15 cellular contexts compared by ENCODE assay signal in the genomic region with DNA sequence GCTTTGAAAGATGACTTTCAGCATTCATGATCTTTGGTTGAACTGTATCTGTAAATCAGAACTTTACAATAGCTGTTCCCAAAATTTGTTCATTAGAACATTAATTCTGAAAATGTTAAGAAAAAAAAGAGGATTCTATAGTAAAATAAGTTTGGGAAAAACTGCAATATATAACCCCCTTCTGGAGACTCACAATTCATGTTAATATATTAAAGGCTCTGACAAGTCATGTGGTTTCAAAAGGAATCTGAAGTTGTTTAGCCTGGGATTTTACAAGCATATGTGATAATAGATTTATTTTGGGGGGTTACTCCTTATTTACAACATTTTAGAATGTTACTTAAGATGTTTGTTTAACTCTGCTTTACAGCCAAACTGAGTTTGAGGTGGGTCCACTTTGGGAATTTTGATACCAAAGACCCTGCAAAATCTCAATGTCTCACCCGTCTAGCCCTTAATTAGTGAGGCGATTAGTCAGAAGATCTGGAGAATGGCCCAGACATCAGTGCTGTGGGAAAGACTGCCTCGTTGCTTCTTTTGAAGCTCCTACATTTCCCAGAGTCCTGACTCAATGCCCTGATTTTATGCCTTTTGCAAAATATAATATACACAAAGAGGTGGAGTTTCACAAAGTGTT. TPM values are rescaled to one million over a fixed set of nuclear protein-coding genes. Genes with fewer than 3 reads are reported as not detected.
DNase-seq lines count a peak whose midpoint lies in the region; ATAC-seq, FAIRE-seq and TF ChIP-seq lines count a peak whose summit lies in the region.
"Had no signal": no experiment of that assay in that cellular context is flagged by ENCODE, and none has a peak within 500 bp of the region (broad histone marks: within the 10 kb centered on the region; RNA-seq: fewer than 3 reads in every experiment).

No MANE protein-coding gene starts in this region.

- no peaks in the 10 kb centered on the region for H3K36me3 ChIP-seq in GM23248 (ENCODE audit: low read depth)
- H3K36me3 ChIP-seq in astrocyte (ENCODE audit: insufficient read depth, low read length), result no peaks in the 10 kb centered on the region
- H3K36me3 ChIP-seq in transverse colon, result no peaks in the 10 kb centered on the region
- no peaks in the 10 kb centered on the region for H3K36me3 ChIP-seq in ovary
- H3K36me3 ChIP-seq: upper lobe of left lung had no signal

- H3K27ac Mint-ChIP-seq in astrocyte (ENCODE audit: unreplicated experiment), result peak overlapping the region; percentile 48
- H3K27ac Mint-ChIP-seq: activated naive CD8-positive, alpha-beta T cell treated with anti-CD3 and anti-CD28 coated beads for 36 hours; CD4-positive, alpha-beta T cell; T-cell had no signal

- intact Hi-C loops in transverse colon (cut with DNase I; ENCODE audit: low total_unique reads) (loop anchor here (10.0 kb wide), 1 partner anchor 467 kb away; no protein-coding TSS in a partner anchor), ovary (cut with DNase I) (loop anchor here (2.0 to 10.0 kb wide), 6 partner anchors 144 to 917 kb away; no protein-coding TSS in a partner anchor)

- H2AFZ ChIP-seq in GM23248 (no peak overlapping the region), astrocyte (ENCODE audit: low read depth, low read length) (no peak overlapping the region)

- no peak for TF ChIP-seq EP300 in transverse colon (IDR thresholded peaks at IDR 0.05; ENCODE audit: low read depth)
- TF ChIP-seq EP300 in ovary (IDR thresholded peaks at IDR 0.05), result no peak

- WGBS in GM23248 (ENCODE audit: low coverage in 1 of 2, low lambda C conversion rate in 2 of 2, missing lambda C conversion rate in 2 of 2), 2 experiments, result 0 to 4% methylated on average over 3 of the region's 3 CpGs
- 69% methylated on average over 3 of the region's 3 CpGs; no CpG with 5 or more reads in 1 of the 2 donors for WGBS in transverse colon (ENCODE audit: low coverage in 1 of 2), 2 donors
- 14 to 18% (median 17%) methylated on average over 3 of the region's 3 CpGs for WGBS in ovary, 3 donors

- H3K4me1 ChIP-seq in GM23248 (ENCODE audit: insufficient read depth) (peaks cover 48% of the 10 kb centered on the region), astrocyte (ENCODE audit: insufficient read depth, low read length) (peaks cover 30% of the 10 kb centered on the region), foreskin keratinocyte (no peaks in the 10 kb centered on the region), transverse colon (peaks cover 0 to 20% (median 2%) of the 10 kb centered on the region in 4 donors), ovary (ENCODE audit: insufficient read depth) (no peaks in the 10 kb centered on the region)

- peaks cover 58% of the 10 kb centered on the region for H3K4me1 Mint-ChIP-seq in astrocyte (ENCODE audit: low read depth, unreplicated experiment)

- H4K20me1 ChIP-seq in GM23248 (ENCODE audit: insufficient read depth) (no peaks in the 10 kb centered on the region), astrocyte (ENCODE audit: insufficient read depth, low read length) (no peaks in the 10 kb centered on the region)

- H3K9me2 ChIP-seq in GM23248 (ENCODE audit: insufficient read depth), result no peaks in the 10 kb centered on the region

- H3K27me3 ChIP-seq in GM23248 (replicated peaks; ENCODE audit: insufficient read depth) (no peaks in the 10 kb centered on the region), astrocyte (ENCODE audit: insufficient read depth, low read length) (no peaks in the 10 kb centered on the region), foreskin keratinocyte (no peaks in the 10 kb centered on the region), transverse colon (no peaks in the 10 kb centered on the region), ovary (no peaks in the 10 kb centered on the region)
- H3K27me3 ChIP-seq: upper lobe of left lung had no signal

- in situ Hi-C loops in GM23248 (cut with MboI), result loop anchor here (10.0 to 25.0 kb wide), 3 partner anchors 147 to 919 kb away; no protein-coding TSS in a partner anchor
- in situ Hi-C loops in transverse colon (cut with MboI; ENCODE audit: low pct_ligation_motif_present in 1 of 4, low pct_unique_long_range_greater_than_20kb in 1 of 4, low sequenced_read_pairs in 3 of 4), result loop anchor here (10.0 to 25.0 kb wide), 6 partner anchors 137 to 919 kb away; no protein-coding TSS in a partner anchor

- no peaks in the 10 kb centered on the region for H3K27me3 Mint-ChIP-seq in astrocyte (ENCODE audit: low read depth, unreplicated experiment)
- H3K27me3 Mint-ChIP-seq: CD4-positive, alpha-beta T cell; T-cell had no signal

- TF ChIP-seq CTCF in astrocyte (IDR thresholded peaks at IDR 0.05; ENCODE audit: insufficient read depth, low read depth, low read length) (no peak), foreskin keratinocyte (conservative IDR thresholded peaks at IDR 0.05) (no peak), transverse colon (IDR thresholded peaks at IDR 0.05) (no peak), ovary (IDR thresholded peaks at IDR 0.05) (no peak)

- peak; percentile 55 for FAIRE-seq in astrocyte (lab: Jason Lieb, UNC)

- no peak overlapping the region for H3K4me3 Mint-ChIP-seq in astrocyte (ENCODE audit: unreplicated experiment)
- H3K4me3 Mint-ChIP-seq: activated naive CD8-positive, alpha-beta T cell treated with anti-CD3 and anti-CD28 coated beads for 36 hours; CD4-positive, alpha-beta T cell; T-cell had no signal

- peak overlapping the region; percentile 36; the same call in 1 of the 2 replicates for H3K9ac ChIP-seq in GM23248
- peak overlapping the region; percentile 57 for H3K9ac ChIP-seq in astrocyte (ENCODE audit: low read length)

- no peaks in the 10 kb centered on the region for H3K36me3 Mint-ChIP-seq in astrocyte (ENCODE audit: low read depth, unreplicated experiment)
- H3K36me3 Mint-ChIP-seq: activated naive CD8-positive, alpha-beta T cell treated with anti-CD3 and anti-CD28 coated beads for 36 hours; T-cell had no signal

- H3K79me2 ChIP-seq in GM23248 (ENCODE audit: insufficient read depth) (no peaks in the 10 kb centered on the region), astrocyte (ENCODE audit: insufficient read depth, low read length) (no peaks in the 10 kb centered on the region)

- H3K27ac ChIP-seq in GM23248 (peak overlapping the region; percentile 64), astrocyte (ENCODE audit: low read depth, low read length) (peak overlapping the region; percentile 70), foreskin keratinocyte (no peak overlapping the region), transverse colon (peak overlapping the region; percentile 40 to 69 (median 56)), ovary (no peak overlapping the region)

- no peaks in the 10 kb centered on the region for H3K9me3 ChIP-seq in GM23248 (ENCODE audit: low read depth)
- no peaks in the 10 kb centered on the region for H3K9me3 ChIP-seq in astrocyte (ENCODE audit: insufficient read depth, low read depth, low read length)
- no peaks in the 10 kb centered on the region for H3K9me3 ChIP-seq in transverse colon
- no peaks in the 10 kb centered on the region for H3K9me3 ChIP-seq in ovary
- H3K9me3 ChIP-seq: upper lobe of left lung had no signal

- peak; percentile 53 for ATAC-seq in foreskin keratinocyte
- ATAC-seq: T-cell had no signal

- no peaks in the 10 kb centered on the region for H3K9me3 Mint-ChIP-seq in astrocyte (ENCODE audit: unreplicated experiment)
- H3K9me3 Mint-ChIP-seq: activated naive CD8-positive, alpha-beta T cell treated with anti-CD3 and anti-CD28 coated beads for 36 hours; CD4-positive, alpha-beta T cell; T-cell had no signal

- DNase-seq in GM23248 (peak; percentile 89), astrocyte (ENCODE audit: low read depth) (peak; percentile 90), foreskin keratinocyte (no peak), transverse colon (no peak), NCI-H187 treated with DMSO at 0.1 percent for 48 hours (lab: John Stamatoyannopoulos, UW) (no peak), ovary (no peak)
- no peak for DNase-seq in stimulated activated CD4-positive, alpha-beta T cell treated with anti-CD3 and anti-CD28 coated beads, Interleukin-1b, Interleukin-23, amount 100 ng/mL, for 48 hours
- DNase-seq: activated naive CD8-positive, alpha-beta T cell treated with anti-CD3 and anti-CD28 coated beads for 36 hours; CD4-positive, alpha-beta T cell; cortex of kidney; NCI-H1417; NCI-H345; posterior cingulate gyrus; T-cell; upper lobe of left lung had no signal

- peaks cover 35% of the 10 kb centered on the region for H3F3A ChIP-seq in GM23248 (ENCODE audit: insufficient read depth)

- H3K4me3 ChIP-seq in GM23248, result no peak overlapping the region
- no peak overlapping the region for H3K4me3 ChIP-seq in astrocyte (ENCODE audit: insufficient read depth, low read depth, low read length)
- no peak overlapping the region for H3K4me3 ChIP-seq in transverse colon
- H3K4me3 ChIP-seq in ovary, result no peak overlapping the region
- H3K4me3 ChIP-seq: upper lobe of left lung had no signal

- TF ChIP-seq POLR2A in transverse colon (IDR thresholded peaks at IDR 0.05), result no peak
- TF ChIP-seq POLR2A in ovary (IDR thresholded peaks at IDR 0.05), result no peak

- H3K4me2 ChIP-seq in GM23248 (ENCODE audit: unreplicated experiment) (peak overlapping the region; percentile 72), astrocyte (ENCODE audit: low read length) (peak overlapping the region; percentile 43)

RNA-seq across cellular contexts. Expression of gene CDK1, which starts 40.0 kb away (rescaled TPM):
- 33.5 and 40.5 TPM in 2 replicates for total RNA-seq in GM23248 (2014; rRNA removed; shearing (Covaris generic))
- polyA plus RNA-seq in GM23248 (2016; fragmentation: Nextera tagmentation; extraction: Ambion mirVana), result 38.4 and 43.2 TPM in 2 replicates
- 4.1 and 6.6 TPM in 2 replicates for total RNA-seq in astrocyte
- total RNA-seq in foreskin keratinocyte, result 88.8 and 105 TPM in 2 replicates
- polyA plus RNA-seq in foreskin keratinocyte, result 52.4 and 84.9 TPM in 2 replicates
- total RNA-seq in transverse colon, result 1 to 10 TPM in 2 of 4 donors, under 1 TPM in 1, not detected in 1; 0.80 to 3.3 (median 2.9) TPM
- 1 to 10 TPM in 6 of 7 donors, under 1 TPM in 1; 0.91 to 5.0 (median 2.5) TPM for total RNA-seq in ovary
- 1 to 10 TPM; 3.6 to 3.9 TPM for polyA plus RNA-seq in ovary

Comparison
In these comparisons a context has a peak if more than half of its experiments do, and no peak if none do; other contexts are left out.
1. DNase-seq: peak in GM23248 (single experiment) and astrocyte (single experiment); none in foreskin keratinocyte (0 of 2), transverse colon (single experiment), NCI-H187 treated with DMSO at 0.1 percent for 48 hours (single experiment), ovary (0 of 5) and stimulated activated CD4-positive, alpha-beta T cell treated with anti-CD3 and anti-CD28 coated beads, Interleukin-1b, Interleukin-23, amount 100 ng/mL, for 48 hours (single experiment).
2. H3K27ac ChIP-seq: peak in GM23248 (single experiment), astrocyte (single experiment) and transverse colon (4 of 4); none in foreskin keratinocyte (single experiment) and ovary (0 of 2).